In genomic region chr12:121304306-121304705, GRCh38 we compare ENCODE assay signal across 29 cellular contexts.
"Had no signal": no experiment of that assay in that cellular context is flagged by ENCODE, and none has a peak within 500 bp of the region (broad histone marks: within the 10 kb centered on the region; RNA-seq: fewer than 3 reads in every experiment).

No MANE protein-coding gene starts in this region.

- H3K4me3 Mint-ChIP-seq: activated B cell treated with CpG ODN at 0.5 μM for 24 hours; activated CD4-positive, alpha-beta T cell treated with anti-CD3 and anti-CD28 coated beads for 36 hours; activated CD8-positive, alpha-beta T cell treated with anti-CD3 and anti-CD28 coated beads for 36 hours; activated naive CD8-positive, alpha-beta T cell treated with anti-CD3 and anti-CD28 coated beads, Interleukin-2, amount 50 U/mL, for 24 hours; activated T-helper 1 cell treated with anti-CD3 and anti-CD28 coated beads, Interleukin-12 subunit alpha, Interleukin-12 subunit beta, Interleukin-2, Interleukin-4 antibody, amounts not matched to agents 30 ng/mL and 10 ng/mL and 1 ng/mL, durations not matched to agents 14 hours and 24 hours and 36 hours; T-helper 2 cell treated with Interferon-gamma antibody and Interleukin-4, amounts not matched to agents 5 μg/mL and 100 μg/mL, for 36 hours had no signal

- H3K27ac ChIP-seq: ascending aorta, body of pancreas, SJCRH30 had no signal

- H3K9me3 Mint-ChIP-seq: activated B cell treated with CpG ODN at 0.5 μM for 24 hours; activated CD8-positive, alpha-beta T cell treated with anti-CD3 and anti-CD28 coated beads for 36 hours; activated naive CD4-positive, alpha-beta T cell treated with anti-CD3 and anti-CD28 coated beads, Interleukin-2, amount 50 U/mL, for 72 hours; activated naive CD8-positive, alpha-beta T cell treated with anti-CD3 and anti-CD28 coated beads, Interleukin-2, amount 50 U/mL, for 24 hours; activated T-helper 1 cell treated with anti-CD3 and anti-CD28 coated beads, Interleukin-12 subunit alpha, Interleukin-12 subunit beta, Interleukin-2, Interleukin-4 antibody, amounts not matched to agents 30 ng/mL and 10 ng/mL and 1 ng/mL, durations not matched to agents 14 hours and 24 hours and 36 hours; T-helper 2 cell treated with Interferon-gamma antibody and Interleukin-4, amounts not matched to agents 5 μg/mL and 100 μg/mL, for 36 hours had no signal

- H3K4me1 Mint-ChIP-seq: activated CD4-positive, alpha-beta T cell treated with anti-CD3 and anti-CD28 coated beads for 36 hours; activated naive CD8-positive, alpha-beta T cell treated with anti-CD3 and anti-CD28 coated beads, Interleukin-2, amount 50 U/mL, for 24 hours had no signal

- H3K27me3 Mint-ChIP-seq: activated B cell treated with CpG ODN at 0.5 μM for 24 hours; activated CD4-positive, alpha-beta T cell treated with anti-CD3 and anti-CD28 coated beads for 36 hours; activated CD8-positive, alpha-beta T cell treated with anti-CD3 and anti-CD28 coated beads for 36 hours; activated naive CD8-positive, alpha-beta T cell treated with anti-CD3 and anti-CD28 coated beads, Interleukin-2, amount 50 U/mL, for 24 hours had no signal

- ATAC-seq: activated CD4-positive, alpha-beta T cell treated with anti-CD3 and anti-CD28 coated beads for 36 hours; activated CD8-positive, alpha-beta T cell treated with anti-CD3 and anti-CD28 coated beads for 36 hours; activated naive CD4-positive, alpha-beta T cell treated with anti-CD3 and anti-CD28 coated beads, Interleukin-2, amount 50 U/mL, for 72 hours; activated naive CD8-positive, alpha-beta T cell treated with anti-CD3 and anti-CD28 coated beads, Interleukin-2, amount 50 U/mL, for 24 hours; body of pancreas had no signal

- DNase-seq: activated B cell treated with CpG ODN at 0.5 μM for 24 hours; activated CD4-positive, alpha-beta T cell treated with anti-CD3 and anti-CD28 coated beads for 36 hours; activated CD4-positive, alpha-beta T cell treated with anti-CD3 and anti-CD28 coated beads, Interleukin-2, amount 50 U/mL, for 1 hour; activated CD8-positive, alpha-beta memory T cell treated with anti-CD3 and anti-CD28 coated beads, Interleukin-2, amount 50 U/mL, for 4 hours; activated CD8-positive, alpha-beta T cell treated with anti-CD3 and anti-CD28 coated beads for 36 hours; activated effector memory CD4-positive, alpha-beta T cell treated with Interleukin-2 at 50 U/mL for 16 hours; activated naive CD4-positive, alpha-beta T cell treated with Interleukin-2 at 50 U/mL for 16 hours; activated naive CD8-positive, alpha-beta T cell treated with anti-CD3 and anti-CD28 coated beads, Interleukin-2, amount 50 U/mL, for 24 hours; amniotic stem cell; body of pancreas; Karpas-422; MM.1S; NCI-H1105; NCI-H1436; NCI-H1694 treated with DMSO at 0.1 percent for 48 hours; NCI-H2029 treated with DMSO at 0.1 percent for 48 hours; NCI-H345; NCI-H510A; NCI-H526 treated with DMSO at 0.1 percent for 48 hours; NCI-H82; Right ventricle myocardium superior; RPMI8226; SJCRH30; SK-N-SH; T-helper 1 cell had no signal

- H3K9ac ChIP-seq: SK-N-SH had no signal

- H3K4me3 ChIP-seq: ascending aorta, body of pancreas, SJCRH30 had no signal

- H3K4me2 ChIP-seq: SK-N-SH had no signal

- H3K4me1 ChIP-seq: ascending aorta, SJCRH30 had no signal

- H3K27me3 ChIP-seq: ascending aorta, body of pancreas, SJCRH30 had no signal

- H3K27ac Mint-ChIP-seq: activated B cell treated with CpG ODN at 0.5 μM for 24 hours; activated CD4-positive, alpha-beta T cell treated with anti-CD3 and anti-CD28 coated beads for 36 hours; activated CD8-positive, alpha-beta T cell treated with anti-CD3 and anti-CD28 coated beads for 36 hours; activated naive CD8-positive, alpha-beta T cell treated with anti-CD3 and anti-CD28 coated beads, Interleukin-2, amount 50 U/mL, for 24 hours; activated T-helper 1 cell treated with anti-CD3 and anti-CD28 coated beads, Interleukin-12 subunit alpha, Interleukin-12 subunit beta, Interleukin-2, Interleukin-4 antibody, amounts not matched to agents 30 ng/mL and 10 ng/mL and 1 ng/mL, durations not matched to agents 14 hours and 24 hours and 36 hours; T-helper 2 cell treated with Interferon-gamma antibody and Interleukin-4, amounts not matched to agents 5 μg/mL and 100 μg/mL, for 36 hours had no signal
